In genomic region chr10:101781984-101782810, GRCh38 we compare ENCODE assay signal across 1 cellular context.
TF ChIP-seq lines count a peak whose summit lies in the region.

No MANE protein-coding gene starts in this region.

TF ChIP-seq in GM12878, 131 proteins besides CTCF, POLR2A, EP300 and RAD21:
- TF ChIP-seq, protein P1, sequence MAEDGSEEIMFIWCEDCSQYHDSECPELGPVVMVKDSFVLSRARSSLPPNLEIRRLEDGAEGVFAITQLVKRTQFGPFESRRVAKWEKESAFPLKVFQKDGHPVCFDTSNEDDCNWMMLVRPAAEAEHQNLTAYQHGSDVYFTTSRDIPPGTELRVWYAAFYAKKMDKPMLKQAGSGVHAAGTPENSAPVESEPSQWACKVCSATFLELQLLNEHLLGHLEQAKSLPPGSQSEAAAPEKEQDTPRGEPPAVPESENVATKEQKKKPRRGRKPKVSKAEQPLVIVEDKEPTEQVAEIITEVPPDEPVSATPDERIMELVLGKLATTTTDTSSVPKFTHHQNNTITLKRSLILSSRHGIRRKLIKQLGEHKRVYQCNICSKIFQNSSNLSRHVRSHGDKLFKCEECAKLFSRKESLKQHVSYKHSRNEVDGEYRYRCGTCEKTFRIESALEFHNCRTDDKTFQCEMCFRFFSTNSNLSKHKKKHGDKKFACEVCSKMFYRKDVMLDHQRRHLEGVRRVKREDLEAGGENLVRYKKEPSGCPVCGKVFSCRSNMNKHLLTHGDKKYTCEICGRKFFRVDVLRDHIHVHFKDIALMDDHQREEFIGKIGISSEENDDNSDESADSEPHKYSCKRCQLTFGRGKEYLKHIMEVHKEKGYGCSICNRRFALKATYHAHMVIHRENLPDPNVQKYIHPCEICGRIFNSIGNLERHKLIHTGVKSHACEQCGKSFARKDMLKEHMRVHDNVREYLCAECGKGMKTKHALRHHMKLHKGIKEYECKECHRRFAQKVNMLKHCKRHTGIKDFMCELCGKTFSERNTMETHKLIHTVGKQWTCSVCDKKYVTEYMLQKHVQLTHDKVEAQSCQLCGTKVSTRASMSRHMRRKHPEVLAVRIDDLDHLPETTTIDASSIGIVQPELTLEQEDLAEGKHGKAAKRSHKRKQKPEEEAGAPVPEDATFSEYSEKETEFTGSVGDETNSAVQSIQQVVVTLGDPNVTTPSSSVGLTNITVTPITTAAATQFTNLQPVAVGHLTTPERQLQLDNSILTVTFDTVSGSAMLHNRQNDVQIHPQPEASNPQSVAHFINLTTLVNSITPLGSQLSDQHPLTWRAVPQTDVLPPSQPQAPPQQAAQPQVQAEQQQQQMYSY (CRISPR knock-in tag; IDR thresholded peaks at IDR 0.05): no peak
- TF ChIP-seq HSF1 (IDR thresholded peaks at IDR 0.05; ENCODE audit: low read depth, low read length) (no peak), MEF2B (IDR thresholded peaks at IDR 0.05; ENCODE audit: partially characterized antibody, poor library complexity, severe bottlenecking) (no peak), MYB (IDR thresholded peaks at IDR 0.05; ENCODE audit: borderline replicate concordance, low read depth, low read length) (no peak), SPI1 (IDR thresholded peaks at IDR 0.05; ENCODE audit: borderline replicate concordance, insufficient read depth, low read depth, low read length) (no peak), NFYA (IDR thresholded peaks at IDR 0.05; ENCODE audit: borderline replicate concordance, low read depth, low read length) (no peak), CREM (IDR thresholded peaks at IDR 0.05; ENCODE audit: low read depth) (no peak), HCFC1 (IDR thresholded peaks at IDR 0.05; ENCODE audit: low read length) (0 out of 2 replicates have a peak, but pooled peaks have one; percentile 16)
